27 cellular contexts compared by ENCODE assay signal in the genomic region with DNA sequence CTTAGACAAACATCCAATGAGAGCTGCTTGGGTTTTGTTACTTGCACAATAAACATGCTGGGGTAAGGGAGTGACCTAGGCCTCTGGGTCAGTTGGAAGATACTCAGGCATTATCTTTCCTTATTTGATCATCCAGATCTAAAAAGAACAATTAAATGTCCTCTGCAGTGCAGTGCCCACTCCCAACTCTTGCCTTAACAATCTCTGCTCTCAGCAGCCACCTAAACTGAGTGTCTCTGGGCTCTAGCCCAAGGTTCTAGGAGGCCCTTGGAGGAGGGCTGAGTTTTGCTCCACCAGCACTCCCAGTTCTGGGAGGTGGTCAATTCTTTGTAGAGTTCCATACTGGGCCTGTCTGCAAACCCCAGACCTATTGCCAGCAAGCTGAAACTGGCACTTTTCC. TPM values are rescaled to one million over a fixed set of nuclear protein-coding genes. Genes with fewer than 3 reads are reported as not detected.
"Had no signal": no experiment of that assay in that cellular context is flagged by ENCODE, and none has a peak within 500 bp of the region (broad histone marks: within the 10 kb centered on the region; RNA-seq: fewer than 3 reads in every experiment).

No MANE protein-coding gene starts in this region.

- H3K9me3 Mint-ChIP-seq: activated naive CD4-positive, alpha-beta T cell treated with anti-CD3 and anti-CD28 coated beads, Interleukin-2, amount 50 U/mL, for 24 hours; nephron; stimulated activated naive CD8-positive, alpha-beta T cell treated with anti-CD3 and anti-CD28 coated beads, Interleukin-15, Interleukin-2, amounts not matched to agents 100 ng/mL and 50 ng/mL, for 24 hours; T-cell; WTC11 had no signal

- H3K27ac Mint-ChIP-seq: activated naive CD4-positive, alpha-beta T cell treated with anti-CD3 and anti-CD28 coated beads, Interleukin-2, amount 50 U/mL, for 24 hours; nephron; stimulated activated naive CD8-positive, alpha-beta T cell treated with anti-CD3 and anti-CD28 coated beads, Interleukin-15, Interleukin-2, amounts not matched to agents 100 ng/mL and 50 ng/mL, for 24 hours; T-cell; WTC11 had no signal

- H2AFZ ChIP-seq: hepatocyte had no signal

- H3K27ac ChIP-seq: adrenal gland, coronary artery, esophagus squamous epithelium, hepatocyte, prostate gland, skin epidermis, suprapubic skin had no signal

- ATAC-seq: left lobe of liver, mucosa of descending colon, right cardiac atrium, T-cell, WTC11 had no signal

- H3K79me2 ChIP-seq: hepatocyte had no signal

- H3K36me3 Mint-ChIP-seq: activated naive CD4-positive, alpha-beta T cell treated with anti-CD3 and anti-CD28 coated beads, Interleukin-2, amount 50 U/mL, for 24 hours; T-cell; WTC11 had no signal

- H3K4me2 ChIP-seq: hepatocyte had no signal

- H3K4me3 ChIP-seq: adrenal gland, coronary artery, esophagus squamous epithelium, hepatocyte, mucosa of descending colon, prostate gland, skin epidermis, suprapubic skin had no signal

- DNase-seq: activated CD4-positive, alpha-beta T cell treated with anti-CD3 and anti-CD28 coated beads for 4 hours; activated CD8-positive, alpha-beta memory T cell treated with anti-CD3 and anti-CD28 coated beads for 24 hours; activated T-cell treated with anti-CD3 and anti-CD28 coated beads for 4 hours; adrenal gland; esophagus squamous epithelium; mammary epithelial cell; mucosa of descending colon; nucleus accumbens; right cardiac atrium; stimulated activated CD4-positive, alpha-beta T cell treated with anti-CD3 and anti-CD28 coated beads, Interleukin-15, amount 100 ng/mL, for 24 hours; stimulated activated CD4-positive, alpha-beta T cell treated with anti-CD3 and anti-CD28 coated beads, Interleukin-4, amount 100 ng/mL, for 4 hours; stimulated activated CD8-positive, alpha-beta memory T cell treated with anti-CD3 and anti-CD28 coated beads, Interleukin-4, amount 100 ng/mL, for 48 hours; T-cell; trophoblast cell had no signal

RNA-seq across cellular contexts. Expression of a gene that starts 1.8 kb away (rescaled TPM):
- total RNA-seq: adrenal gland, cardiac septum, esophagus squamous epithelium, fibroblast of villous mesenchyme, glomerular endothelial cell, hepatocyte, left lobe of liver, right cardiac atrium, suprapubic skin, T-cell had no signal
- polyA plus RNA-seq: adrenal gland, right cardiac atrium had no signal

RNA-seq across cellular contexts. Expression of a gene that starts 8.1 kb away (rescaled TPM):
- total RNA-seq: fibroblast of villous mesenchyme, left lobe of liver had no signal

RNA-seq across cellular contexts. Expression of a gene that starts 52.4 kb away (rescaled TPM):
- total RNA-seq: adrenal gland, cardiac septum, esophagus squamous epithelium, fibroblast of villous mesenchyme, left lobe of liver, mammary epithelial cell, mucosa of descending colon, right cardiac atrium, suprapubic skin, T-cell, WTC11 had no signal
- polyA plus RNA-seq: adrenal gland, hepatocyte, right cardiac atrium had no signal
